Comparison of ENCODE assay signal across 1 cellular context in genomic region chr7:40186586-40186985, GRCh38.
TF ChIP-seq lines count a peak whose summit lies in the region.

No MANE protein-coding gene starts in this region.

TF ChIP-seq in GM23338, 12 proteins besides CTCF, POLR2A, EP300 and RAD21 (continued from another document):
- TF ChIP-seq, protein P1, sequence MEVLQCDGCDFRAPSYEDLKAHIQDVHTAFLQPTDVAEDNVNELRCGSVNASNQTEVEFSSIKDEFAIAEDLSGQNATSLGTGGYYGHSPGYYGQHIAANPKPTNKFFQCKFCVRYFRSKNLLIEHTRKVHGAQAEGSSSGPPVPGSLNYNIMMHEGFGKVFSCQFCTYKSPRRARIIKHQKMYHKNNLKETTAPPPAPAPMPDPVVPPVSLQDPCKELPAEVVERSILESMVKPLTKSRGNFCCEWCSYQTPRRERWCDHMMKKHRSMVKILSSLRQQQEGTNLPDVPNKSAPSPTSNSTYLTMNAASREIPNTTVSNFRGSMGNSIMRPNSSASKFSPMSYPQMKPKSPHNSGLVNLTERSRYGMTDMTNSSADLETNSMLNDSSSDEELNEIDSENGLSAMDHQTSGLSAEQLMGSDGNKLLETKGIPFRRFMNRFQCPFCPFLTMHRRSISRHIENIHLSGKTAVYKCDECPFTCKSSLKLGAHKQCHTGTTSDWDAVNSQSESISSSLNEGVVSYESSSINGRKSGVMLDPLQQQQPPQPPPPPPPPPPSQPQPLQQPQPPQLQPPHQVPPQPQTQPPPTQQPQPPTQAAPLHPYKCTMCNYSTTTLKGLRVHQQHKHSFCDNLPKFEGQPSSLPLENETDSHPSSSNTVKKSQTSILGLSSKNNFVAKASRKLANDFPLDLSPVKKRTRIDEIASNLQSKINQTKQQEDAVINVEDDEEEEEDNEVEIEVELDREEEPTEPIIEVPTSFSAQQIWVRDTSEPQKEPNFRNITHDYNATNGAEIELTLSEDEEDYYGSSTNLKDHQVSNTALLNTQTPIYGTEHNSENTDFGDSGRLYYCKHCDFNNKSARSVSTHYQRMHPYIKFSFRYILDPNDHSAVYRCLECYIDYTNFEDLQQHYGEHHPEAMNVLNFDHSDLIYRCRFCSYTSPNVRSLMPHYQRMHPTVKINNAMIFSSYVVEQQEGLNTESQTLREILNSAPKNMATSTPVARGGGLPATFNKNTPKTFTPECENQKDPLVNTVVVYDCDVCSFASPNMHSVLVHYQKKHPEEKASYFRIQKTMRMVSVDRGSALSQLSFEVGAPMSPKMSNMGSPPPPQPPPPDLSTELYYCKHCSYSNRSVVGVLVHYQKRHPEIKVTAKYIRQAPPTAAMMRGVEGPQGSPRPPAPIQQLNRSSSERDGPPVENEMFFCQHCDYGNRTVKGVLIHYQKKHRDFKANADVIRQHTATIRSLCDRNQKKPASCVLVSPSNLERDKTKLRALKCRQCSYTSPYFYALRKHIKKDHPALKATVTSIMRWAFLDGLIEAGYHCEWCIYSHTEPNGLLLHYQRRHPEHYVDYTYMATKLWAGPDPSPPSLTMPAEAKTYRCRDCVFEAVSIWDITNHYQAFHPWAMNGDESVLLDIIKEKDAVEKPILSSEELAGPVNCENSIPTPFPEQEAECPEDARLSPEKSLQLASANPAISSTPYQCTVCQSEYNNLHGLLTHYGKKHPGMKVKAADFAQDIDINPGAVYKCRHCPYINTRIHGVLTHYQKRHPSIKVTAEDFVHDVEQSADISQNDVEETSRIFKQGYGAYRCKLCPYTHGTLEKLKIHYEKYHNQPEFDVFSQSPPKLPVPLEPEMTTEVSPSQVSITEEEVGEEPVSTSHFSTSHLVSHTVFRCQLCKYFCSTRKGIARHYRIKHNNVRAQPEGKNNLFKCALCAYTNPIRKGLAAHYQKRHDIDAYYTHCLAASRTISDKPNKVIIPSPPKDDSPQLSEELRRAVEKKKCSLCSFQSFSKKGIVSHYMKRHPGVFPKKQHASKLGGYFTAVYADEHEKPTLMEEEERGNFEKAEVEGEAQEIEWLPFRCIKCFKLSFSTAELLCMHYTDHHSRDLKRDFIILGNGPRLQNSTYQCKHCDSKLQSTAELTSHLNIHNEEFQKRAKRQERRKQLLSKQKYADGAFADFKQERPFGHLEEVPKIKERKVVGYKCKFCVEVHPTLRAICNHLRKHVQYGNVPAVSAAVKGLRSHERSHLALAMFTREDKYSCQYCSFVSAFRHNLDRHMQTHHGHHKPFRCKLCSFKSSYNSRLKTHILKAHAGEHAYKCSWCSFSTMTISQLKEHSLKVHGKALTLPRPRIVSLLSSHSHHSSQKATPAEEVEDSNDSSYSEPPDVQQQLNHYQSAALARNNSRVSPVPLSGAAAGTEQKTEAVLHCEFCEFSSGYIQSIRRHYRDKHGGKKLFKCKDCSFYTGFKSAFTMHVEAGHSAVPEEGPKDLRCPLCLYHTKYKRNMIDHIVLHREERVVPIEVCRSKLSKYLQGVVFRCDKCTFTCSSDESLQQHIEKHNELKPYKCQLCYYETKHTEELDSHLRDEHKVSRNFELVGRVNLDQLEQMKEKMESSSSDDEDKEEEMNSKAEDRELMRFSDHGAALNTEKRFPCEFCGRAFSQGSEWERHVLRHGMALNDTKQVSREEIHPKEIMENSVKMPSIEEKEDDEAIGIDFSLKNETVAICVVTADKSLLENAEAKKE (CRISPR knock-in tag; IDR thresholded peaks at IDR 0.05) = no peak
- no peak for TF ChIP-seq NANOG (IDR thresholded peaks at IDR 0.05; ENCODE audit: borderline replicate concordance)
- no peak for TF ChIP-seq EZH2phosphoT487 (IDR thresholded peaks at IDR 0.05; ENCODE audit: unreplicated experiment)
- no peak for TF ChIP-seq ETS1 (IDR thresholded peaks at IDR 0.05)
- no peak for TF ChIP-seq STAT1 (IDR thresholded peaks at IDR 0.05; ENCODE audit: unreplicated experiment)
- no peak for TF ChIP-seq ZNF114 (CRISPR knock-in tag; IDR thresholded peaks at IDR 0.05)
- TF ChIP-seq JUNB (IDR thresholded peaks at IDR 0.05; ENCODE audit: unreplicated experiment) = no peak
- no peak for TF ChIP-seq ZNF331 (CRISPR knock-in tag; IDR thresholded peaks at IDR 0.05; ENCODE audit: low read depth)
- no peak for TF ChIP-seq POLR2AphosphoS5 (IDR thresholded peaks at IDR 0.05; ENCODE audit: low read depth)
